Comparison of ENCODE assay signal across 25 cellular contexts in the genomic region with DNA sequence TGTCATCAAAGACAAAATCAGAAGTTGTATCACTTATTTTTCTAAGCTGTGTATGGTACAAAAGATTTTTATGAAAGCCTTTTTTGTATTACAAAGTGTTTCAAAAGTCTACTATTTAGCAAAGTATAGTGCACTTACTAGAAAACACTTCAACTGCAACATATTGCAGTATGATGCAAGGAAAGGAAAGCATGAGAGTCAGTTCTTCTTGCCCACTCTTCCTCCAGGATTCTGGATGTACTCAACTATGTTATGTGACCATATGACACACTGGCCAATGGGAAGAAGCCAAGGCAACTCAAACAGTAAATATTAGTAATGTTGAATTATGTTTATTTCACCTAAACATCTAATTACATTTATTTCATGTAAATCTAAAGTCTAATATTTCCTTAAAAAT. TPM values are rescaled to one million over a fixed set of nuclear protein-coding genes. Genes with fewer than 3 reads are reported as not detected.
"Had no signal": no experiment of that assay in that cellular context is flagged by ENCODE, and none has a peak within 500 bp of the region (broad histone marks: within the 10 kb centered on the region; RNA-seq: fewer than 3 reads in every experiment).

No MANE protein-coding gene starts in this region.

- H3K27me3 ChIP-seq: SJSA1 had no signal

- H3K27ac ChIP-seq: SJSA1 had no signal

- H3K4me1 ChIP-seq: SJSA1 had no signal

- DNase-seq: activated B cell treated with CpG ODN at 0.5 μM for 24 hours; activated CD4-positive, alpha-beta T cell treated with anti-CD3 and anti-CD28 coated beads for 1 hour; activated CD4-positive, alpha-beta T cell treated with anti-CD3 and anti-CD28 coated beads, Interleukin-2, amount 10 ng/mL, durations not matched to agents 24 days and 14 days; activated CD4-positive, alpha-beta T cell treated with anti-CD3 and anti-CD28 coated beads, Interleukin-2, amount 50 U/mL, for 48 hours; activated CD8-positive, alpha-beta memory T cell treated with anti-CD3 and anti-CD28 coated beads, Interleukin-2, amount 10 ng/mL, durations not matched to agents 7 days and 5 days; activated gamma-delta T cell; activated naive CD4-positive, alpha-beta T cell treated with anti-CD3 and anti-CD28 coated beads for 36 hours; activated T-cell treated with anti-CD3 and anti-CD28 coated beads, Interleukin-2, amount 50 U/mL, for 24 hours; anterior cingulate cortex; caudate nucleus; Karpas-422; MM.1S; NCI-H1105 treated with DMSO at 0.1 percent for 48 hours; NCI-H146; NCI-H187 treated with DMSO at 0.1 percent for 48 hours; NCI-H2081 treated with DMSO at 0.1 percent for 48 hours; NCI-H2171 treated with DMSO at 0.1 percent for 48 hours; NCI-H226; NCI-H510A; NCI-H526 treated with DMSO at 0.1 percent for 48 hours; NCI-H82; PC-3; SHP77 had no signal

- H3K4me3 ChIP-seq: K562, SJSA1 had no signal

- H3K36me3 ChIP-seq: SJSA1 had no signal

- H3K9me3 ChIP-seq: SJSA1 had no signal

RNA-seq across cellular contexts. Expression of a gene that starts 49.5 kb away (rescaled TPM):
- total RNA-seq: activated B cell treated with CpG ODN at 0.5 μM for 24 hours; activated CD4-positive, alpha-beta T cell treated with anti-CD3 and anti-CD28 coated beads, Interleukin-2, amount 10 ng/mL, durations not matched to agents 24 days and 14 days; activated CD8-positive, alpha-beta memory T cell treated with anti-CD3 and anti-CD28 coated beads, Interleukin-2, amount 10 ng/mL, durations not matched to agents 7 days and 5 days; activated naive CD4-positive, alpha-beta T cell treated with anti-CD3 and anti-CD28 coated beads for 36 hours; K562 had no signal
